Comparison of ENCODE assay signal across 32 cellular contexts in the genomic region with DNA sequence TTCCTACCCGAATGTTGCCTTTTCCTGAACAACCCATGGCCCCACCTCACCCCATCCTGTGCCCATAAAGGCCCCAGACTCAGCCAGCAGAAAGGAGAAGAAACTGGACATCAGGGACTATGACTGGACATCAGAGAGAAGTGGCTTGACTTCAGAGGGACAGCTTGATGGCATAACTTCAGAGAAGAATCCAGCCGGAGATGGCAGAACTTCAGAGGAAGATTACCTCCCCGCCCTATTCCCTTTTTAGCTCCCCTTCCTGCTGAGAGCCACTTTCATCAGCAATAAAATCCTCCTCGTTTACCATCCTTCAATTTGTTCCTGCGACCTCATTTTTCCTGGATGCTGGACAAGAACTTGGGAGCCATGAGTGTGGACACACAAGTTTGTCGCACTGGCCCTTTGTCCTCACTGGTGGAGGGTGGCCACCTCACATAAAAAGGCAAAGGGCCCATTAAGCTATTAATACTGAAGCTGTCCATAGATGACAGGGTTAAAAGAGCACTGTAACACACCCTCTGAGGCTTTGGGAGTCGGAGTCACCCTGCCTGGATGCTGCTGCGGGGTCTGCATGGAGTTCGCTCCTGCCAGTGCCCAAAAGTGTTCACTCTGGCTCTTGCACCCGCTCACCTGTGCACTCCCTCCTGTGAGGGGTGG.
"Had no signal": no experiment of that assay in that cellular context is flagged by ENCODE, and none has a peak within 500 bp of the region (broad histone marks: within the 10 kb centered on the region; RNA-seq: fewer than 3 reads in every experiment).

No MANE protein-coding gene starts in this region.

- H3K9me3 ChIP-seq: body of pancreas, colonic mucosa, esophagus muscularis mucosa, gastrocnemius medialis had no signal

- H3K4me3 ChIP-seq: body of pancreas, cardiac muscle cell, colonic mucosa, esophagus muscularis mucosa, gastrocnemius medialis, heart left ventricle, hepatocyte had no signal

- H3K36me3 ChIP-seq: cardiac muscle cell, colonic mucosa, esophagus muscularis mucosa, gastrocnemius medialis, heart left ventricle, WERI-Rb-1 had no signal

- H3K4me1 ChIP-seq: body of pancreas, colonic mucosa, esophagus muscularis mucosa, gastrocnemius medialis, heart left ventricle had no signal

- ATAC-seq: activated CD4-positive, CD25-positive, alpha-beta regulatory T cell treated with anti-CD3 and anti-CD28 coated beads, Interleukin-2, amount 50 U/mL, for 24 hours; activated CD8-positive, alpha-beta T cell treated with anti-CD3 and anti-CD28 coated beads for 36 hours; activated T-cell treated with anti-CD3 and anti-CD28 coated beads, Interleukin-2, amount 50 U/mL, for 4 hours; activated T-helper 17 cell treated with anti-CD3 and anti-CD28 coated beads, Interleukin-2, amount 50 U/mL, for 72 hours; body of pancreas; gastrocnemius medialis; heart left ventricle; T-helper 17 cell had no signal

- H3K27ac ChIP-seq: body of pancreas, cardiac muscle cell, colonic mucosa, esophagus muscularis mucosa, foreskin keratinocyte, gastrocnemius medialis, heart left ventricle, hepatocyte, WERI-Rb-1 had no signal

- DNase-seq: activated B cell treated with CpG ODN at 0.5 μM for 24 hours; activated CD4-positive, alpha-beta T cell treated with anti-CD3 and anti-CD28 coated beads for 48 hours; activated CD4-positive, alpha-beta T cell treated with anti-CD3 and anti-CD28 coated beads, Interleukin-2, amount 50 U/mL, for 1 hour; activated CD4-positive, alpha-beta T cell treated with anti-CD3 and anti-CD28 coated beads, Interleukin-2, amount 50 U/mL, for 48 hours; activated CD8-positive, alpha-beta memory T cell treated with anti-CD3 and anti-CD28 coated beads for 24 hours; activated CD8-positive, alpha-beta T cell treated with anti-CD3 and anti-CD28 coated beads for 36 hours; activated effector memory CD4-positive, alpha-beta T cell treated with Interleukin-2 at 50 U/mL for 16 hours; activated gamma-delta T cell treated with Interleukin-2 at 50 U/mL for 16 hours; activated naive CD4-positive, alpha-beta T cell treated with anti-CD3 and anti-CD28 coated beads, Interleukin-2, amount 50 U/mL, for 16 hours; activated naive CD4-positive, alpha-beta T cell treated with Interleukin-2 at 50 U/mL for 16 hours; activated T-cell treated with anti-CD3 and anti-CD28 coated beads, Interleukin-2, amount 50 U/mL, for 4 hours; anterior cingulate cortex; body of pancreas; central memory CD4-positive, alpha-beta T cell; cerebellar nuclear complex; colonic mucosa; effector CD8-positive, alpha-beta T cell; gastrocnemius medialis; glutamatergic neuron; heart left ventricle; T-helper 1 cell; T-helper 17 cell; T1000; WERI-Rb-1 had no signal

- H3K27me3 ChIP-seq: body of pancreas, cardiac muscle cell, colonic mucosa, esophagus muscularis mucosa, foreskin keratinocyte, gastrocnemius medialis, heart left ventricle, hepatocyte had no signal

- H3K79me2 ChIP-seq: hepatocyte had no signal

- FAIRE-seq: endometrium, endothelial cell of umbilical vein had no signal

- H2AFZ ChIP-seq: hepatocyte had no signal

- H3K4me2 ChIP-seq: hepatocyte had no signal
